ENCODE assay signal across 21 cellular contexts in genomic region chr3:54283470-54283869, GRCh38.
DNase-seq lines count a peak whose midpoint lies in the region; ATAC-seq and TF ChIP-seq lines count a peak whose summit lies in the region.
"Had no signal": no experiment of that assay in that cellular context is flagged by ENCODE, and none has a peak within 500 bp of the region (broad histone marks: within the 10 kb centered on the region; RNA-seq: fewer than 3 reads in every experiment).

No MANE protein-coding gene starts in this region.

- no peaks in the 10 kb centered on the region for H3K36me3 ChIP-seq in heart left ventricle
- no peaks in the 10 kb centered on the region for H3K36me3 ChIP-seq in left ventricle myocardium inferior
- no peaks in the 10 kb centered on the region for H3K36me3 ChIP-seq in psoas muscle (ENCODE audit: insufficient read depth in 1 of 2, low read depth in 1 of 2)
- H3K36me3 ChIP-seq: BE2C had no signal

- H3K27me3 Mint-ChIP-seq in type B pancreatic cell, result peaks cover 5% of the 10 kb centered on the region
- H3K27me3 Mint-ChIP-seq: CD4-positive, CD25-positive, alpha-beta regulatory T cell had no signal

- H3K9me3 ChIP-seq in heart left ventricle (no peaks in the 10 kb centered on the region), right cardiac atrium (ENCODE audit: control insufficient read depth, low read length) (no peaks in the 10 kb centered on the region), left ventricle myocardium inferior (replicated peaks) (no peaks in the 10 kb centered on the region), psoas muscle (no peaks in the 10 kb centered on the region)
- H3K9me3 ChIP-seq: BE2C had no signal

- TF ChIP-seq CTCF in heart left ventricle (IDR thresholded peaks at IDR 0.05) (no peak), left ventricle myocardium inferior (IDR thresholded peaks at IDR 0.05; ENCODE audit: borderline replicate concordance) (no peak), psoas muscle (IDR thresholded peaks at IDR 0.05) (no peak), type B pancreatic cell (conservative IDR thresholded peaks at IDR 0.05) (no peak)

- no peaks in the 10 kb centered on the region for H3K9me3 Mint-ChIP-seq in type B pancreatic cell

- H3K27me3 ChIP-seq in heart left ventricle, result no peaks in the 10 kb centered on the region
- no peaks in the 10 kb centered on the region for H3K27me3 ChIP-seq in right cardiac atrium (ENCODE audit: control insufficient read depth, insufficient read depth)
- H3K27me3 ChIP-seq in left ventricle myocardium inferior (ENCODE audit: low read depth), result no peaks in the 10 kb centered on the region
- no peaks in the 10 kb centered on the region for H3K27me3 ChIP-seq in psoas muscle (ENCODE audit: insufficient read depth in 3 of 3, low read length in 2 of 3)
- H3K27me3 ChIP-seq: BE2C had no signal

- peaks cover 0 to 6% (median 0%) of the 10 kb centered on the region in 12 donors for H3K4me1 ChIP-seq in heart left ventricle
- peaks cover 3% of the 10 kb centered on the region for H3K4me1 ChIP-seq in right cardiac atrium (ENCODE audit: control insufficient read depth, insufficient read depth, low read length)
- no peaks in the 10 kb centered on the region for H3K4me1 ChIP-seq in left ventricle myocardium inferior
- H3K4me1 ChIP-seq in psoas muscle, result no peaks in the 10 kb centered on the region

- DNase-seq in heart left ventricle (no peak), Right ventricle myocardium inferior (ENCODE audit: missing footprints) (no peak), right cardiac atrium (no peak), left ventricle myocardium inferior (no peak), NCI-H460 (ENCODE audit: extremely low read depth, low read depth) (peak; percentile 36), psoas muscle (no peak), type B pancreatic cell (ENCODE audit: extremely low spot score, unreplicated experiment) (no peak), amniotic stem cell (lab: John Stamatoyannopoulos, UW) (no peak)
- DNase-seq: ACHN; BE2C; C1 segment of cervical spinal cord; CD4-positive, CD25-positive, alpha-beta regulatory T cell; CD8-positive, alpha-beta memory T cell; COR-L47; DMS 273 treated with DMSO at 0.1 percent for 48 hours; DMS53; DND-41; EL; GM23248; HCEC 1CT had no signal

- no peak overlapping the region for H3K4me3 ChIP-seq in heart left ventricle
- H3K4me3 ChIP-seq in right cardiac atrium (ENCODE audit: low read length), result no peak overlapping the region
- H3K4me3 ChIP-seq in left ventricle myocardium inferior, result no peak overlapping the region
- H3K4me3 ChIP-seq in psoas muscle, result no peak overlapping the region
- H3K4me3 ChIP-seq: GM12878, GM23248 had no signal

- H3K4me3 Mint-ChIP-seq in type B pancreatic cell, result no peak overlapping the region
- H3K4me3 Mint-ChIP-seq: CD4-positive, CD25-positive, alpha-beta regulatory T cell; CD8-positive, alpha-beta memory T cell had no signal

- H3K27ac Mint-ChIP-seq in type B pancreatic cell, result no peak overlapping the region
- H3K27ac Mint-ChIP-seq: CD4-positive, CD25-positive, alpha-beta regulatory T cell; CD8-positive, alpha-beta memory T cell had no signal

- H3K4me1 Mint-ChIP-seq in type B pancreatic cell (ENCODE audit: unreplicated experiment), result no peaks in the 10 kb centered on the region
- H3K4me1 Mint-ChIP-seq: CD4-positive, CD25-positive, alpha-beta regulatory T cell; CD8-positive, alpha-beta memory T cell had no signal

- intact Hi-C loops in heart left ventricle (cut with DNase I), result loop anchor here in 1 of 10 donors (10.0 kb wide), 1 partner anchor 81 kb away; no protein-coding TSS in a partner anchor
- intact Hi-C loops in Right ventricle myocardium inferior (cut with DNase I), result no loop called here
- intact Hi-C loops in right cardiac atrium (cut with DNase I), result no loop called here
- intact Hi-C loops in left ventricle myocardium inferior (cut with micrococcal nuclease), result no loop called here
- intact Hi-C loops in psoas muscle (cut with DNase I), result no loop called here

- ATAC-seq in heart left ventricle (peak in 3 of 4 donors; percentile 60 to 66 (median 63)), Right ventricle myocardium inferior (no peak), right cardiac atrium (peak; percentile 81 to 93), psoas muscle (peak; percentile 59 to 72 (median 66))
- ATAC-seq: GM12878 had no signal

- H3K27ac ChIP-seq in heart left ventricle, result no peak overlapping the region
- H3K27ac ChIP-seq in right cardiac atrium (ENCODE audit: low read length), result no peak overlapping the region
- no peak overlapping the region for H3K27ac ChIP-seq in left ventricle myocardium inferior (replicated peaks)
- no peak overlapping the region for H3K27ac ChIP-seq in psoas muscle
- H3K27ac ChIP-seq: GM23248 had no signal

- no peaks in the 10 kb centered on the region for H3K36me3 Mint-ChIP-seq in type B pancreatic cell
- H3K36me3 Mint-ChIP-seq: CD4-positive, CD25-positive, alpha-beta regulatory T cell had no signal

- no peak for TF ChIP-seq POLR2A in heart left ventricle (IDR thresholded peaks at IDR 0.05)

- 30 to 43% (median 40%) methylated on average over 4 of the region's 4 CpGs for WGBS in heart left ventricle, 4 donors
- WGBS in right cardiac atrium, result 38% methylated on average over 4 of the region's 4 CpGs
- WGBS in psoas muscle, 3 donors, result 71 to 84% (median 74%) methylated on average over 4 of the region's 4 CpGs
